Comparison of ENCODE assay signal across 28 cellular contexts in genomic region chr17:67753026-67753425, GRCh38.
"Had no signal": no experiment of that assay in that cellular context is flagged by ENCODE, and none has a peak within 500 bp of the region (broad histone marks: within the 10 kb centered on the region; RNA-seq: fewer than 3 reads in every experiment).

No MANE protein-coding gene starts in this region.

- H3K36me3 ChIP-seq: brain microvascular endothelial cell, colonic mucosa, ovary, uterus had no signal

- ATAC-seq: activated CD4-positive, alpha-beta T cell treated with anti-CD3 and anti-CD28 coated beads for 36 hours; activated T-cell treated with anti-CD3 and anti-CD28 coated beads, Interleukin-2, amount 50 U/mL, for 72 hours; heart left ventricle; left lung; naive thymus-derived CD8-positive, alpha-beta T cell; psoas muscle had no signal

- H3K4me3 Mint-ChIP-seq: activated B cell treated with CpG ODN at 0.5 μM for 24 hours; activated CD4-positive, alpha-beta T cell treated with anti-CD3 and anti-CD28 coated beads for 36 hours; activated naive CD8-positive, alpha-beta T cell; activated T-cell treated with anti-CD3 and anti-CD28 coated beads, Interleukin-2, amount 50 U/mL, for 72 hours; central memory CD8-positive, alpha-beta T cell; mesothelial cell of epicardium; naive thymus-derived CD8-positive, alpha-beta T cell; T-helper 1 cell treated with Interleukin-12 subunit alpha and Interleukin-12 subunit beta and Interleukin-4 antibody, amounts not matched to agents 30 μg/mL and 1 μg/mL, for 36 hours had no signal

- H3K27ac Mint-ChIP-seq: activated B cell treated with CpG ODN at 0.5 μM for 24 hours; activated CD4-positive, alpha-beta T cell treated with anti-CD3 and anti-CD28 coated beads for 36 hours; activated naive CD8-positive, alpha-beta T cell; activated T-cell treated with anti-CD3 and anti-CD28 coated beads, Interleukin-2, amount 50 U/mL, for 72 hours; mesothelial cell of epicardium; T-helper 1 cell treated with Interleukin-12 subunit alpha and Interleukin-12 subunit beta and Interleukin-4 antibody, amounts not matched to agents 30 μg/mL and 1 μg/mL, for 36 hours had no signal

- H3K4me1 ChIP-seq: adrenal gland, ascending aorta, colonic mucosa, heart left ventricle, left lung, psoas muscle, right atrium auricular region, spleen, uterus had no signal

- H3K9me3 Mint-ChIP-seq: activated T-cell treated with anti-CD3 and anti-CD28 coated beads, Interleukin-2, amount 50 U/mL, for 72 hours; central memory CD8-positive, alpha-beta T cell; T-helper 1 cell treated with Interleukin-12 subunit alpha and Interleukin-12 subunit beta and Interleukin-4 antibody, amounts not matched to agents 30 μg/mL and 1 μg/mL, for 36 hours had no signal

- H3K27me3 ChIP-seq: adrenal gland, ascending aorta, brain microvascular endothelial cell, colonic mucosa, dorsolateral prefrontal cortex, heart left ventricle, left lung, ovary, right atrium auricular region, spleen, testis, uterus had no signal

- H3K4me1 Mint-ChIP-seq: activated B cell treated with CpG ODN at 0.5 μM for 24 hours, mesothelial cell of epicardium had no signal

- H3K27me3 Mint-ChIP-seq: activated B cell treated with CpG ODN at 0.5 μM for 24 hours; activated CD4-positive, alpha-beta T cell treated with anti-CD3 and anti-CD28 coated beads for 36 hours; activated naive CD8-positive, alpha-beta T cell; central memory CD8-positive, alpha-beta T cell; naive thymus-derived CD8-positive, alpha-beta T cell had no signal

- DNase-seq: activated B cell treated with CpG ODN at 0.5 μM for 24 hours; activated CD4-positive, alpha-beta T cell treated with anti-CD3 and anti-CD28 coated beads for 36 hours; activated CD4-positive, alpha-beta T cell treated with anti-CD3 and anti-CD28 coated beads, Interleukin-2, amount 50 U/mL, for 4 hours; activated gamma-delta T cell treated with Interleukin-2 at 50 U/mL for 16 hours; activated T-cell treated with anti-CD3 and anti-CD28 coated beads, Interleukin-2, amount 50 U/mL, for 72 hours; brain microvascular endothelial cell; colonic mucosa; dorsolateral prefrontal cortex; heart left ventricle; kidney glomerular epithelial cell; left lung; naive thymus-derived CD8-positive, alpha-beta T cell; ovary; psoas muscle; spleen; stimulated activated CD4-positive, alpha-beta T cell treated with anti-CD3 and anti-CD28 coated beads, Interleukin-4, amount 100 ng/mL, for 1 hour; stimulated activated naive CD4-positive, alpha-beta T cell; T1000; testis; trophoblast cell; uterus had no signal

- H3K4me3 ChIP-seq: adrenal gland, ascending aorta, colonic mucosa, dorsolateral prefrontal cortex, heart left ventricle, left lung, ovary, psoas muscle, right atrium auricular region, spleen, testis, uterus had no signal

- H3K9me3 ChIP-seq: adrenal gland, ascending aorta, colonic mucosa, heart left ventricle, left lung, ovary, psoas muscle, right atrium auricular region, testis, uterus had no signal

- H3K27ac ChIP-seq: adrenal gland, ascending aorta, brain microvascular endothelial cell, colonic mucosa, dorsolateral prefrontal cortex, heart left ventricle, left lung, ovary, psoas muscle, right atrium auricular region, spleen, testis, uterus had no signal
